ENCODE assay signal across 37 cellular contexts in the genomic region with DNA sequence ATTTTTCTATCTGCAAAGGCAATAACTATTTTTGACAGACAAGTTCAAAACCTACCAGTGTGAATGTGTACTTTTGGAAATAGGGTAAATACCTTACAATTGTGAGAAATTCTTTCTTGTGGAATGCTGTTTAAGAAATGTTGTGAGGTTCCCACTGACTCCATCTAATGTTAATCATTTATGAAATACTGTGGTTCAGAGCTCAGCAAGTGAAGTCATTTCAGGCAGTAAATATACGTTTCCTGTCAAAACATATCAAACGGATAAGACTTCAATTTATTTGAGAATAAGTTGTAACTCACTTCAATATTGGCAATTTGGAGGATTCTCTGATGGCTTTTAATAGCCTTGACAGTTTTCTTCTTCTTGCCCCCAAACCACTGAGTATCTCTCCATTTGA. TPM values are rescaled to one million over a fixed set of nuclear protein-coding genes. Genes with fewer than 3 reads are reported as not detected.
"Had no signal": no experiment of that assay in that cellular context is flagged by ENCODE, and none has a peak within 500 bp of the region (broad histone marks: within the 10 kb centered on the region; RNA-seq: fewer than 3 reads in every experiment).

No MANE protein-coding gene starts in this region.

- DNase-seq: activated B cell treated with CpG ODN at 0.5 μM for 24 hours; activated CD4-positive, alpha-beta memory T cell treated with anti-CD3 and anti-CD28 coated beads, Interleukin-2, amount 10 ng/mL, durations not matched to agents 7 days and 5 days; activated CD4-positive, alpha-beta T cell treated with anti-CD3 and anti-CD28 coated beads for 1 hour; activated CD4-positive, alpha-beta T cell treated with anti-CD3 and anti-CD28 coated beads for 36 hours; activated CD4-positive, alpha-beta T cell treated with anti-CD3 and anti-CD28 coated beads for 48 hours; activated CD4-positive, alpha-beta T cell treated with anti-CD3 and anti-CD28 coated beads, Interleukin-2, amount 10 ng/mL, durations not matched to agents 7 days and 5 days; activated CD4-positive, alpha-beta T cell treated with anti-CD3 and anti-CD28 coated beads, Interleukin-2, amount 50 U/mL, for 48 hours; activated CD8-positive, alpha-beta memory T cell treated with anti-CD3 and anti-CD28 coated beads for 24 hours; activated CD8-positive, alpha-beta memory T cell treated with anti-CD3 and anti-CD28 coated beads, Interleukin-2, amount 10 ng/mL, durations not matched to agents 7 days and 5 days; activated CD8-positive, alpha-beta memory T cell treated with anti-CD3 and anti-CD28 coated beads, Interleukin-2, amount 50 U/mL, for 48 hours; activated CD8-positive, alpha-beta T cell treated with anti-CD3 and anti-CD28 coated beads, Interleukin-2, amount 10 ng/mL, durations not matched to agents 7 days and 5 days; activated effector memory CD4-positive, alpha-beta T cell treated with Interleukin-2 at 50 U/mL for 16 hours; activated gamma-delta T cell; activated naive CD4-positive, alpha-beta T cell treated with anti-CD3 and anti-CD28 coated beads, Interleukin-2, amount 10 ng/mL, durations not matched to agents 7 days and 5 days; activated naive CD4-positive, alpha-beta T cell treated with Interleukin-2 at 50 U/mL for 16 hours; activated naive CD8-positive, alpha-beta T cell treated with anti-CD3 and anti-CD28 coated beads, Interleukin-2, amount 10 ng/mL, durations not matched to agents 7 days and 5 days; activated naive CD8-positive, alpha-beta T cell treated with anti-CD3 and anti-CD28 coated beads, Interleukin-2, amount 50 U/mL, for 24 hours; activated T-cell treated with anti-CD3 and anti-CD28 coated beads, Interleukin-2, amount 50 U/mL, for 24 hours; activated T-cell treated with anti-CD3 and anti-CD28 coated beads, Interleukin-2, amount 50 U/mL, for 48 hours; amygdala; anterior cingulate cortex; caudate nucleus; SW 1271; T-helper 1 cell; T-helper 2 cell; T-helper 9 cell had no signal

- H3K27me3 ChIP-seq: ascending aorta, cardiac muscle cell had no signal

- H3K4me3 ChIP-seq: ascending aorta, cardiac muscle cell had no signal

- H3K9me3 ChIP-seq: ascending aorta had no signal

- H3K4me1 Mint-ChIP-seq: activated B cell treated with CpG ODN at 0.5 μM for 24 hours; activated CD4-positive, alpha-beta memory T cell treated with anti-CD3 and anti-CD28 coated beads, Interleukin-2, amount 10 ng/mL, durations not matched to agents 7 days and 5 days; activated CD4-positive, alpha-beta T cell treated with anti-CD3 and anti-CD28 coated beads for 36 hours; activated CD4-positive, alpha-beta T cell treated with anti-CD3 and anti-CD28 coated beads, Interleukin-2, amount 10 ng/mL, durations not matched to agents 7 days and 5 days; activated CD8-positive, alpha-beta memory T cell treated with anti-CD3 and anti-CD28 coated beads, Interleukin-2, amount 10 ng/mL, durations not matched to agents 7 days and 5 days; activated naive CD4-positive, alpha-beta T cell treated with anti-CD3 and anti-CD28 coated beads, Interleukin-2, amount 10 ng/mL, durations not matched to agents 7 days and 5 days; activated naive CD4-positive, alpha-beta T cell treated with anti-CD3 and anti-CD28 coated beads, Interleukin-2, amount 50 U/mL, for 24 hours; activated naive CD8-positive, alpha-beta T cell treated with anti-CD3 and anti-CD28 coated beads, Interleukin-2, amount 10 ng/mL, durations not matched to agents 7 days and 5 days; activated naive CD8-positive, alpha-beta T cell treated with anti-CD3 and anti-CD28 coated beads, Interleukin-2, amount 50 U/mL, for 24 hours; central memory CD8-positive, alpha-beta T cell had no signal

- H3K36me3 Mint-ChIP-seq: activated CD8-positive, alpha-beta memory T cell treated with anti-CD3 and anti-CD28 coated beads, Interleukin-2, amount 10 ng/mL, durations not matched to agents 7 days and 5 days; activated naive CD4-positive, alpha-beta T cell treated with anti-CD3 and anti-CD28 coated beads, Interleukin-2, amount 10 ng/mL, durations not matched to agents 7 days and 5 days; activated naive CD4-positive, alpha-beta T cell treated with anti-CD3 and anti-CD28 coated beads, Interleukin-2, amount 50 U/mL, for 24 hours; activated naive CD8-positive, alpha-beta T cell; activated naive CD8-positive, alpha-beta T cell treated with anti-CD3 and anti-CD28 coated beads, Interleukin-2, amount 10 ng/mL, durations not matched to agents 7 days and 5 days; brain had no signal

- H3K4me1 ChIP-seq: ascending aorta had no signal

- H3K9me3 Mint-ChIP-seq: activated B cell treated with CpG ODN at 0.5 μM for 24 hours; activated CD4-positive, alpha-beta memory T cell treated with anti-CD3 and anti-CD28 coated beads, Interleukin-2, amount 10 ng/mL, durations not matched to agents 7 days and 5 days; activated CD4-positive, alpha-beta T cell treated with anti-CD3 and anti-CD28 coated beads, Interleukin-2, amount 10 ng/mL, durations not matched to agents 7 days and 5 days; activated naive CD4-positive, alpha-beta T cell treated with anti-CD3 and anti-CD28 coated beads, Interleukin-2, amount 10 ng/mL, durations not matched to agents 7 days and 5 days; activated naive CD4-positive, alpha-beta T cell treated with anti-CD3 and anti-CD28 coated beads, Interleukin-2, amount 50 U/mL, for 24 hours; activated naive CD8-positive, alpha-beta T cell treated with anti-CD3 and anti-CD28 coated beads, Interleukin-2, amount 10 ng/mL, durations not matched to agents 7 days and 5 days; activated naive CD8-positive, alpha-beta T cell treated with anti-CD3 and anti-CD28 coated beads, Interleukin-2, amount 50 U/mL, for 24 hours; activated T-cell treated with anti-CD3 and anti-CD28 coated beads, Interleukin-2, amount 50 U/mL, for 24 hours; activated T-helper 2 cell treated with anti-CD3 and anti-CD28 coated beads, Interferon-gamma antibody, Interleukin-2, Interleukin-4, amounts not matched to agents 10 μg/mL and 5 μg/mL and 100 μg/mL, durations not matched to agents 14 hours and 24 hours and 36 hours; central memory CD8-positive, alpha-beta T cell; T-helper 1 cell treated with Interleukin-12 subunit alpha and Interleukin-12 subunit beta and Interleukin-4 antibody, amounts not matched to agents 30 μg/mL and 1 μg/mL, for 36 hours; T-helper 2 cell treated with Interferon-gamma antibody and Interleukin-4, amounts not matched to agents 5 μg/mL and 100 μg/mL, for 36 hours had no signal

- H3K27ac Mint-ChIP-seq: activated B cell treated with CpG ODN at 0.5 μM for 24 hours; activated CD4-positive, alpha-beta memory T cell treated with anti-CD3 and anti-CD28 coated beads, Interleukin-2, amount 10 ng/mL, durations not matched to agents 7 days and 5 days; activated CD4-positive, alpha-beta T cell treated with anti-CD3 and anti-CD28 coated beads for 36 hours; activated CD4-positive, alpha-beta T cell treated with anti-CD3 and anti-CD28 coated beads, Interleukin-2, amount 10 ng/mL, durations not matched to agents 7 days and 5 days; activated CD8-positive, alpha-beta memory T cell treated with anti-CD3 and anti-CD28 coated beads, Interleukin-2, amount 10 ng/mL, durations not matched to agents 7 days and 5 days; activated CD8-positive, alpha-beta T cell treated with anti-CD3 and anti-CD28 coated beads, Interleukin-2, amount 10 ng/mL, durations not matched to agents 7 days and 5 days; activated naive CD4-positive, alpha-beta T cell treated with anti-CD3 and anti-CD28 coated beads, Interleukin-2, amount 10 ng/mL, durations not matched to agents 7 days and 5 days; activated naive CD4-positive, alpha-beta T cell treated with anti-CD3 and anti-CD28 coated beads, Interleukin-2, amount 50 U/mL, for 24 hours; activated naive CD8-positive, alpha-beta T cell; activated naive CD8-positive, alpha-beta T cell treated with anti-CD3 and anti-CD28 coated beads, Interleukin-2, amount 10 ng/mL, durations not matched to agents 7 days and 5 days; activated naive CD8-positive, alpha-beta T cell treated with anti-CD3 and anti-CD28 coated beads, Interleukin-2, amount 50 U/mL, for 24 hours; activated T-cell treated with anti-CD3 and anti-CD28 coated beads, Interleukin-2, amount 50 U/mL, for 24 hours; activated T-helper 2 cell treated with anti-CD3 and anti-CD28 coated beads, Interferon-gamma antibody, Interleukin-2, Interleukin-4, amounts not matched to agents 10 μg/mL and 5 μg/mL and 100 μg/mL, durations not matched to agents 14 hours and 24 hours and 36 hours; brain; T-helper 1 cell treated with Interleukin-12 subunit alpha and Interleukin-12 subunit beta and Interleukin-4 antibody, amounts not matched to agents 30 μg/mL and 1 μg/mL, for 36 hours; T-helper 2 cell treated with Interferon-gamma antibody and Interleukin-4, amounts not matched to agents 5 μg/mL and 100 μg/mL, for 36 hours had no signal

- H3K27ac ChIP-seq: ascending aorta, cardiac muscle cell, VCaP had no signal

- H3K36me3 ChIP-seq: ascending aorta, cardiac muscle cell had no signal

- H3K4me3 Mint-ChIP-seq: activated B cell treated with CpG ODN at 0.5 μM for 24 hours; activated CD4-positive, alpha-beta memory T cell treated with anti-CD3 and anti-CD28 coated beads, Interleukin-2, amount 10 ng/mL, durations not matched to agents 7 days and 5 days; activated CD4-positive, alpha-beta T cell treated with anti-CD3 and anti-CD28 coated beads for 36 hours; activated CD4-positive, alpha-beta T cell treated with anti-CD3 and anti-CD28 coated beads, Interleukin-2, amount 10 ng/mL, durations not matched to agents 7 days and 5 days; activated CD8-positive, alpha-beta memory T cell treated with anti-CD3 and anti-CD28 coated beads, Interleukin-2, amount 10 ng/mL, durations not matched to agents 7 days and 5 days; activated CD8-positive, alpha-beta T cell treated with anti-CD3 and anti-CD28 coated beads, Interleukin-2, amount 10 ng/mL, durations not matched to agents 7 days and 5 days; activated naive CD4-positive, alpha-beta T cell treated with anti-CD3 and anti-CD28 coated beads, Interleukin-2, amount 10 ng/mL, durations not matched to agents 7 days and 5 days; activated naive CD4-positive, alpha-beta T cell treated with anti-CD3 and anti-CD28 coated beads, Interleukin-2, amount 50 U/mL, for 24 hours; activated naive CD8-positive, alpha-beta T cell; activated naive CD8-positive, alpha-beta T cell treated with anti-CD3 and anti-CD28 coated beads, Interleukin-2, amount 10 ng/mL, durations not matched to agents 7 days and 5 days; activated naive CD8-positive, alpha-beta T cell treated with anti-CD3 and anti-CD28 coated beads, Interleukin-2, amount 50 U/mL, for 24 hours; activated T-cell treated with anti-CD3 and anti-CD28 coated beads, Interleukin-2, amount 50 U/mL, for 24 hours; brain; central memory CD8-positive, alpha-beta T cell; T-helper 1 cell treated with Interleukin-12 subunit alpha and Interleukin-12 subunit beta and Interleukin-4 antibody, amounts not matched to agents 30 μg/mL and 1 μg/mL, for 36 hours; T-helper 2 cell treated with Interferon-gamma antibody and Interleukin-4, amounts not matched to agents 5 μg/mL and 100 μg/mL, for 36 hours had no signal

RNA-seq across cellular contexts. Expression of gene TAFA4, which starts 16.4 kb away (rescaled TPM):
- total RNA-seq: activated B cell treated with CpG ODN at 0.5 μM for 24 hours; activated CD4-positive, alpha-beta memory T cell treated with anti-CD3 and anti-CD28 coated beads, Interleukin-2, amount 10 ng/mL, durations not matched to agents 7 days and 5 days; activated CD4-positive, alpha-beta T cell treated with anti-CD3 and anti-CD28 coated beads for 36 hours; activated CD4-positive, alpha-beta T cell treated with anti-CD3 and anti-CD28 coated beads, Interleukin-2, amount 10 ng/mL, durations not matched to agents 7 days and 5 days; activated CD8-positive, alpha-beta memory T cell treated with anti-CD3 and anti-CD28 coated beads, Interleukin-2, amount 10 ng/mL, durations not matched to agents 7 days and 5 days; activated CD8-positive, alpha-beta T cell treated with anti-CD3 and anti-CD28 coated beads, Interleukin-2, amount 10 ng/mL, durations not matched to agents 7 days and 5 days; activated naive CD8-positive, alpha-beta T cell treated with anti-CD3 and anti-CD28 coated beads, Interleukin-2, amount 10 ng/mL, durations not matched to agents 7 days and 5 days; activated T-helper 2 cell treated with anti-CD3 and anti-CD28 coated beads, Interferon-gamma antibody, Interleukin-2, Interleukin-4, amounts not matched to agents 10 μg/mL and 5 μg/mL and 100 μg/mL, durations not matched to agents 14 hours and 24 hours and 36 hours; ascending aorta; bronchial epithelial cell had no signal
